ENCODE assay signal across 36 cellular contexts in the genomic region with DNA sequence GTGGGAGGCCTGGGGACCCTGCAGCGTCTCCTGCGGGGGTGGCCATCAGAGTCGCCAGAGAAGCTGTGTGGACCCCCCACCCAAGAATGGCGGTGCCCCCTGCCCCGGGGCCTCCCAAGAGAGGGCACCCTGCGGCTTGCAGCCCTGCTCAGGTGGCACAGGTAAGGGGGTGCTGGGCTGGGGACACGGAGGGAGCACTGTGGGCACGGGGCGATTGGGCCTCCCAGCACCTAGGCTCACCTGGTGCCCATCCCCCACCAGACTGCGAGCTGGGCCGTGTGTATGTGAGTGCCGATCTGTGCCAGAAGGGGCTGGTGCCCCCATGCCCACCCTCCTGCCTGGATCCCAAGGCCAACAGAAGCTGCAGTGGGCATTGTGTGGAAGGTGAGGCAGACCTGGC. TPM values are rescaled to one million over a fixed set of nuclear protein-coding genes. Genes with fewer than 3 reads are reported as not detected.
DNase-seq lines count a peak whose midpoint lies in the region; ATAC-seq, FAIRE-seq and TF ChIP-seq lines count a peak whose summit lies in the region.
"Had no signal": no experiment of that assay in that cellular context is flagged by ENCODE, and none has a peak within 500 bp of the region (broad histone marks: within the 10 kb centered on the region; RNA-seq: fewer than 3 reads in every experiment).

No MANE protein-coding gene starts in this region.

- H3K9me3 ChIP-seq in H1 (ENCODE audit: insufficient read depth in 2 of 2, low read depth in 1 of 2, low read length in 1 of 2) = no peaks in the 10 kb centered on the region
- H3K9me3 ChIP-seq in neuronal stem cell (replicated peaks in 1 of 2; ENCODE audit: control insufficient read depth in 2 of 2, insufficient read depth in 1 of 2, low read depth in 1 of 2, low read length in 2 of 2) = no peaks in the 10 kb centered on the region
- H3K9me3 ChIP-seq: A549; BE2C; BLaER1; BLaER1 treated with 17β-estradiol and CSF1 and Interleukin-3, amounts not matched to agents 10 nM and 100 nM; Caco-2 had no signal

- no peak overlapping the region for H3K27ac Mint-ChIP-seq in stimulated activated naive CD8-positive, alpha-beta T cell treated with anti-CD3 and anti-CD28 coated beads, Interleukin-15, amount 100 ng/mL, for 72 hours
- H3K27ac Mint-ChIP-seq: B cell; CD14-positive monocyte; CD4-positive, alpha-beta memory T cell; CD4-positive, alpha-beta T cell; CD4-positive, CD25-positive, alpha-beta regulatory T cell; CD8-positive, alpha-beta T cell had no signal

- H4K8ac ChIP-seq in H1 (ENCODE audit: extremely low read depth, insufficient read depth, low read length) (peak overlapping the region; percentile 35; the same call in 1 of the 2 replicates), neuronal stem cell (ENCODE audit: low read depth, low read length) (no peak overlapping the region)

- H3K18ac ChIP-seq in H1 (ENCODE audit: extremely low read depth, low read length) = no peak overlapping the region; the same call in 1 of the 2 replicates
- peak overlapping the region; percentile 80 for H3K18ac ChIP-seq in neuronal stem cell (ENCODE audit: low read length)

- no peak for FAIRE-seq in H1 (lab: Jason Lieb, UNC)
- FAIRE-seq: A204.1, A549, D721Med had no signal

- H2AFZ ChIP-seq in H1 (ENCODE audit: low read length) = no peak overlapping the region
- no peak overlapping the region for H2AFZ ChIP-seq in neuronal stem cell (ENCODE audit: low read length)

- H2BK120ac ChIP-seq in H1 (replicated peaks; ENCODE audit: low read depth, low read length) (no peak overlapping the region), neuronal stem cell (ENCODE audit: low read depth, low read length) (no peak overlapping the region)

- no peak for TF ChIP-seq RAD21 in H1 (IDR thresholded peaks at IDR 0.05 in 1 of 2, conservative IDR thresholded peaks at IDR 0.05 in 1 of 2; ENCODE audit: low read depth in 2 of 2, low read length in 2 of 2)

- peak; percentile 24 for ATAC-seq in stimulated activated naive CD8-positive, alpha-beta T cell treated with anti-CD3 and anti-CD28 coated beads, Interleukin-15, amount 100 ng/mL, for 72 hours
- ATAC-seq in stimulated activated naive CD8-positive, alpha-beta T cell treated with anti-CD3 and anti-CD28 coated beads, Interleukin-15, Interleukin-2, amounts not matched to agents 100 U/mL and 50 U/mL, for 24 hours = no peak
- ATAC-seq in GM19467 (IDR thresholded peaks at IDR 0.05; ENCODE audit: unreplicated experiment) = no peak
- ATAC-seq: A549; CD8-positive, alpha-beta T cell had no signal

- H3K79me2 ChIP-seq in H1 (ENCODE audit: control insufficient read depth in 1 of 2, insufficient read depth in 2 of 2, low read length in 2 of 2) = no peaks in the 10 kb centered on the region

- no peak for TF ChIP-seq POLR2A in H1 (IDR thresholded peaks at IDR 0.05; ENCODE audit: control extremely low read depth in 1 of 2, low read depth in 2 of 2, low read length in 2 of 2)

- peaks cover 16% of the 10 kb centered on the region for H3K4me1 Mint-ChIP-seq in stimulated activated naive CD8-positive, alpha-beta T cell treated with anti-CD3 and anti-CD28 coated beads, Interleukin-15, amount 100 ng/mL, for 72 hours
- H3K4me1 Mint-ChIP-seq: B cell; CD14-positive monocyte; CD4-positive, CD25-positive, alpha-beta regulatory T cell; CD8-positive, alpha-beta memory T cell had no signal

- H4K20me1 ChIP-seq in H1 (replicated peaks in 1 of 2; ENCODE audit: control insufficient read depth in 1 of 2, insufficient read depth in 2 of 2, low read length in 2 of 2) = peaks cover 0 to 2% of the 10 kb centered on the region in 2 experiments
- H4K20me1 ChIP-seq: BLaER1 had no signal

- TF ChIP-seq EP300 in H1 (IDR thresholded peaks at IDR 0.05; ENCODE audit: borderline replicate concordance in 1 of 2, low read depth in 2 of 2, low read length in 2 of 2) = no peak

- 87% methylated on average over 12 of the region's 12 CpGs; no CpG with 5 or more reads in 1 of the 2 experiments for WGBS in H1 (ENCODE audit: extremely low coverage in 1 of 2, insufficient coverage in 1 of 2, insufficient read length in 1 of 2, insufficient replicate concordance in 2 of 2, low coverage in 1 of 2, low lambda C conversion rate in 2 of 2, missing lambda C conversion rate in 1 of 2), 2 experiments
- WGBS in neuronal stem cell (ENCODE audit: extremely low coverage in 2 of 2, insufficient read length in 2 of 2, insufficient replicate concordance in 1 of 2), 2 donors = no CpG with 5 or more reads among the region's 12 CpGs

- H2BK12ac ChIP-seq in H1 (ENCODE audit: low read depth, low read length) (peak overlapping the region; percentile 75; the same call in 1 of the 2 replicates), neuronal stem cell (ENCODE audit: low read length) (no peak overlapping the region)

- H3K9ac ChIP-seq in H1 (replicated peaks in 1 of 4; ENCODE audit: extremely low read depth in 1 of 4, low read depth in 3 of 4, low read length in 3 of 4) (no peak overlapping the region), neuronal stem cell (ENCODE audit: low read depth, low read length, poor library complexity) (no peak overlapping the region)
- H3K9ac ChIP-seq: BLaER1; BLaER1 treated with 17β-estradiol and CSF1 and Interleukin-3, amounts not matched to agents 10 nM and 100 nM had no signal

- H3K27ac ChIP-seq in H1 (ENCODE audit: low read depth, low read length) (no peak overlapping the region), neuronal stem cell (replicated peaks; ENCODE audit: low read length) (no peak overlapping the region)
- H3K27ac ChIP-seq: 22Rv1; A549; BLaER1; BLaER1 treated with 17β-estradiol and CSF1 and Interleukin-3, amounts not matched to agents 10 nM and 100 nM; C4-2B had no signal

- no peak overlapping the region for H4K5ac ChIP-seq in H1 (ENCODE audit: insufficient read length, low read depth, low read length)

- CTCF ChIA-PET in H1 (lab: Charles Lee; ENCODE audit: partially characterized antibody) = interaction anchor here (1.1 to 10.3 kb wide), 10 partner anchors 9 to 98 kb away, joined by 3 to 107 read pairs (median 6); no protein-coding TSS in a partner anchor

- H2BK5ac ChIP-seq in H1 (ENCODE audit: low read depth, low read length) (no peak overlapping the region), neuronal stem cell (ENCODE audit: low read length) (no peak overlapping the region)

- H2AK5ac ChIP-seq in H1 (ENCODE audit: low read depth, low read length) = no peak overlapping the region
- H2AK5ac ChIP-seq in neuronal stem cell (ENCODE audit: low read depth, low read length) = peak overlapping the region; percentile 95

- H3K36me3 ChIP-seq in H1 (ENCODE audit: control insufficient read depth in 2 of 4, insufficient read depth in 4 of 4, low read length in 3 of 4) (no peaks in the 10 kb centered on the region), neuronal stem cell (replicated peaks in 1 of 2; ENCODE audit: control insufficient read depth in 2 of 2, insufficient read depth in 2 of 2, low read length in 2 of 2) (no peaks in the 10 kb centered on the region)
- H3K36me3 ChIP-seq: BE2C; BLaER1; BLaER1 treated with 17β-estradiol and CSF1 and Interleukin-3, amounts not matched to agents 10 nM and 100 nM had no signal

- H3K4me3 ChIP-seq in H1 (ENCODE audit: extremely low read depth in 1 of 4, insufficient read depth in 2 of 4, low read depth in 3 of 4, low read length in 4 of 4) (no peak overlapping the region), neuronal stem cell (ENCODE audit: low read length in 2 of 2) (no peak overlapping the region)
- H3K4me3 ChIP-seq: A549; BLaER1; BLaER1 treated with 17β-estradiol and CSF1 and Interleukin-3, amounts not matched to agents 10 nM and 100 nM had no signal

- H3K27me3 ChIP-seq in H1 (replicated peaks in 1 of 4; ENCODE audit: control insufficient read depth in 3 of 4, extremely low read depth in 1 of 4, insufficient read depth in 3 of 4, low read length in 3 of 4) = no peaks in the 10 kb centered on the region
- H3K27me3 ChIP-seq in neuronal stem cell (ENCODE audit: control insufficient read depth in 3 of 3, insufficient read depth in 3 of 3, low read depth in 1 of 3, low read length in 3 of 3) = peaks cover 0 to 9% (median 0%) of the 10 kb centered on the region in 3 experiments
- H3K27me3 ChIP-seq: BE2C; BLaER1; BLaER1 treated with 17β-estradiol and CSF1 and Interleukin-3, amounts not matched to agents 10 nM and 100 nM had no signal

- H3K9me3 Mint-ChIP-seq in stimulated activated naive CD8-positive, alpha-beta T cell treated with anti-CD3 and anti-CD28 coated beads, Interleukin-15, amount 100 ng/mL, for 72 hours = no peaks in the 10 kb centered on the region
- H3K9me3 Mint-ChIP-seq: CD14-positive monocyte; CD4-positive, alpha-beta memory T cell; CD4-positive, alpha-beta T cell; CD4-positive, CD25-positive, alpha-beta regulatory T cell; CD8-positive, alpha-beta memory T cell; CD8-positive, alpha-beta T cell had no signal

- H2BK20ac ChIP-seq in H1 (ENCODE audit: low read length) = no peak overlapping the region

- H4K91ac ChIP-seq in H1 (replicated peaks; ENCODE audit: insufficient read length, low read length) (no peak overlapping the region), neuronal stem cell (ENCODE audit: low read depth, low read length, poor library complexity) (no peak overlapping the region)

- H3K4me1 ChIP-seq in H1 (replicated peaks in 1 of 4; ENCODE audit: control insufficient read depth in 3 of 4, insufficient read depth in 4 of 4, low read length in 3 of 4) = peaks cover 0 to 7% (median 5%) of the 10 kb centered on the region in 4 experiments; a peak in 6 of 7 replicates
- H3K4me1 ChIP-seq in neuronal stem cell (ENCODE audit: control insufficient read depth in 2 of 2, insufficient read depth in 1 of 2, low read depth in 1 of 2, low read length in 2 of 2) = no peaks in the 10 kb centered on the region
- H3K4me1 ChIP-seq: A549, BE2C, Caco-2 had no signal

- H3K14ac ChIP-seq in H1 (ENCODE audit: insufficient read length) = no peak overlapping the region
- no peak overlapping the region for H3K14ac ChIP-seq in neuronal stem cell (ENCODE audit: low read length)

- H3K23ac ChIP-seq in H1 (ENCODE audit: insufficient read length) (no peak overlapping the region), neuronal stem cell (ENCODE audit: low read depth, low read length, poor library complexity) (peak overlapping the region; percentile 91)

- H3K4me2 ChIP-seq in H1 (ENCODE audit: insufficient read depth in 1 of 2, low read depth in 2 of 2, low read length in 2 of 2) (no peak overlapping the region), neuronal stem cell (ENCODE audit: insufficient read depth, low read length, poor library complexity, severe bottlenecking) (no peak overlapping the region)
- H3K4me2 ChIP-seq: A549; BLaER1; BLaER1 treated with 17β-estradiol and CSF1 and Interleukin-3, amounts not matched to agents 10 nM and 100 nM had no signal

- H3K23me2 ChIP-seq in H1 (ENCODE audit: low read depth, low read length) = peaks cover 9% of the 10 kb centered on the region; the same call in 1 of the 2 replicates

- peaks cover 8% of the 10 kb centered on the region for H3K27me3 Mint-ChIP-seq in stimulated activated naive CD8-positive, alpha-beta T cell treated with anti-CD3 and anti-CD28 coated beads, Interleukin-15, amount 100 ng/mL, for 72 hours
- H3K27me3 Mint-ChIP-seq: CD4-positive, alpha-beta T cell; CD4-positive, CD25-positive, alpha-beta regulatory T cell had no signal

- H3K79me1 ChIP-seq in H1 (ENCODE audit: low read depth, low read length) (no peaks in the 10 kb centered on the region), neuronal stem cell (ENCODE audit: low read depth, low read length) (no peaks in the 10 kb centered on the region)

- H2BK15ac ChIP-seq in H1 (ENCODE audit: low read length) (no peak overlapping the region; the same call in 1 of the 2 replicates), neuronal stem cell (ENCODE audit: low read length) (peak overlapping the region; percentile 85)

- TF ChIP-seq CTCF in H1 (IDR thresholded peaks at IDR 0.05; ENCODE audit: control extremely low read depth in 1 of 3, insufficient read depth in 1 of 3, low read depth in 1 of 3, low read length in 3 of 3) = no peak

- DNase-seq in stimulated activated naive CD8-positive, alpha-beta T cell treated with anti-CD3 and anti-CD28 coated beads, Interleukin-15, amount 100 ng/mL, for 72 hours = no peak
- no peak for DNase-seq in stimulated activated naive CD8-positive, alpha-beta T cell treated with anti-CD3 and anti-CD28 coated beads, Interleukin-15, Interleukin-2, amounts not matched to agents 100 U/mL and 50 U/mL, for 24 hours
- no peak for DNase-seq in H1 (ENCODE audit: low read depth in 1 of 2, low spot score in 2 of 2)
- DNase-seq in neuronal stem cell (ENCODE audit: low spot score) = no peak
- no peak for DNase-seq in COLO829 (ENCODE audit: low spot score)
- DNase-seq: 8988T; ACHN; AML-193; BE2C; C1 segment of cervical spinal cord; Caco-2; Calu3; CD4-positive, alpha-beta memory T cell; CD4-positive, alpha-beta T cell; CD4-positive, CD25-positive, alpha-beta regulatory T cell; CD8-positive, alpha-beta memory T cell; CD8-positive, alpha-beta T cell; COR-L47; DMS 273 treated with DMSO at 0.1 percent for 48 hours; DMS153; DMS53; DMS79; DMS79 treated with DMSO at 0.1 percent for 48 hours; DND-41; EL had no signal

- H3K4ac ChIP-seq in H1 (replicated peaks; ENCODE audit: insufficient read length, low read depth, low read length) (no peak overlapping the region), neuronal stem cell (ENCODE audit: low read length) (no peak overlapping the region)

- no peak overlapping the region for H3K56ac ChIP-seq in H1 (replicated peaks; ENCODE audit: insufficient read length, low read depth, low read length)

- H3K4me3 Mint-ChIP-seq in stimulated activated naive CD8-positive, alpha-beta T cell treated with anti-CD3 and anti-CD28 coated beads, Interleukin-15, amount 100 ng/mL, for 72 hours = no peak overlapping the region
- H3K4me3 Mint-ChIP-seq: B cell; CD14-positive monocyte; CD4-positive, alpha-beta memory T cell; CD4-positive, alpha-beta T cell; CD4-positive, CD25-positive, alpha-beta regulatory T cell; CD8-positive, alpha-beta memory T cell; CD8-positive, alpha-beta T cell had no signal

- POLR2A ChIA-PET in H1 (lab: Charles Lee; ENCODE audit: partially characterized antibody) = interaction anchor here (0.8 kb wide), 1 partner anchor 20 kb away, joined by 3 read pairs; no protein-coding TSS in a partner anchor

RNA-seq across cellular contexts. Expression of a gene that starts 29.6 kb away (rescaled TPM):
- total RNA-seq in H1 (2021; fragmentation: NEBNext Ultra II Directional; extraction: Animal tissue kit (Norgen Biotek cat#: 25700)) = 0.40 and 0.50 TPM in 2 replicates
- polyA plus RNA-seq in H1 (2011; rRNA removed) = 0.51 and 0.89 TPM in 2 replicates
- polyA plus RNA-seq in H1 (2011; cell fraction: cytosol; rRNA removed) = 0.44 TPM
- polyA plus RNA-seq in H1 (2011; cell fraction: nucleus; rRNA removed) = 1.7 TPM
- polyA plus RNA-seq in H1 (2012, experiment 1 of 2) = 0.36 to 0.89 TPM (median 0.75 TPM) in 4 replicates
- polyA plus RNA-seq in H1 (2012, experiment 2 of 2) = 0.35 TPM
- polyA plus RNA-seq in H1 (2013, experiment 1 of 2) = 0.20 TPM
- polyA plus RNA-seq in H1 (2013, experiment 2 of 2) = 0.13 TPM
- 0.05 and 0.13 TPM in 2 replicates for polyA minus RNA-seq in H1 (2011; rRNA and poly(A)+ RNA removed)
- not detected for polyA minus RNA-seq in H1 (2011; cell fraction: cytosol; rRNA and poly(A)+ RNA removed)
- polyA minus RNA-seq in H1 (2011; cell fraction: nucleus; rRNA and poly(A)+ RNA removed) = 0.70 TPM
- polyA plus RNA-seq in neuronal stem cell (2013, experiment 1 of 2) = 6.2 TPM
- polyA plus RNA-seq in neuronal stem cell (2013, experiment 2 of 2) = 6.1 TPM
- total RNA-seq: A172 had no signal

RNA-seq across cellular contexts. Expression of a gene that starts 35.2 kb away (rescaled TPM):
- 2.5 and 3.9 TPM in 2 replicates for total RNA-seq in H1 (2021; fragmentation: NEBNext Ultra II Directional; extraction: Animal tissue kit (Norgen Biotek cat#: 25700))
- polyA plus RNA-seq in H1 (2011; rRNA removed) = 1.8 and 2.8 TPM in 2 replicates
- polyA plus RNA-seq in H1 (2011; cell fraction: cytosol; rRNA removed) = 2.4 TPM
- 9.0 TPM for polyA plus RNA-seq in H1 (2011; cell fraction: nucleus; rRNA removed)
- 1.8 to 3.1 TPM (median 2.4 TPM) in 4 replicates for polyA plus RNA-seq in H1 (2012, experiment 1 of 2)
- 0.62 TPM for polyA plus RNA-seq in H1 (2012, experiment 2 of 2)
- polyA plus RNA-seq in H1 (2013, experiment 1 of 2) = 1.1 TPM
- polyA plus RNA-seq in H1 (2013, experiment 2 of 2) = 1.2 TPM
- 4.0 and 5.4 TPM in 2 replicates for polyA minus RNA-seq in H1 (2011; rRNA and poly(A)+ RNA removed)
- 1.5 TPM for polyA minus RNA-seq in H1 (2011; cell fraction: cytosol; rRNA and poly(A)+ RNA removed)
- 8.9 TPM for polyA minus RNA-seq in H1 (2011; cell fraction: nucleus; rRNA and poly(A)+ RNA removed)
- 7.1 TPM for polyA plus RNA-seq in neuronal stem cell (2013, experiment 1 of 2)
- 6.8 TPM for polyA plus RNA-seq in neuronal stem cell (2013, experiment 2 of 2)
